ENCODE assay signal across 9 cellular contexts in genomic region chr15:92818658-92819311, GRCh38.
DNase-seq lines count a peak whose midpoint lies in the region; ATAC-seq, FAIRE-seq and TF ChIP-seq lines count a peak whose summit lies in the region.
"Had no signal": no experiment of that assay in that cellular context is flagged by ENCODE, and none has a peak within 500 bp of the region (broad histone marks: within the 10 kb centered on the region; RNA-seq: fewer than 3 reads in every experiment).

No MANE protein-coding gene starts in this region.

- H3K9me3 ChIP-seq in right atrium auricular region, result no peaks in the 10 kb centered on the region
- H3K9me3 ChIP-seq in esophagus muscularis mucosa, result no peaks in the 10 kb centered on the region

- no peaks in the 10 kb centered on the region for H3K27me3 Mint-ChIP-seq in activated B cell treated with CpG ODN at 0.5 μM for 24 hours

- ATAC-seq in Right ventricle myocardium inferior (no peak), activated B cell treated with CpG ODN at 0.5 μM for 24 hours (ENCODE audit: low read depth) (no peak), HG03432 (IDR thresholded peaks at IDR 0.05; ENCODE audit: unreplicated experiment) (no peak)

- CTCF ChIA-PET in activated B cell treated with CpG ODN at 0.5 μM for 24 hours (lab: Charles Lee), result interaction anchor here (1.6 kb wide), 1 partner anchor 64 kb away, joined by 6 read pairs; no protein-coding TSS in a partner anchor

- DNase-seq in right atrium auricular region (ENCODE audit: low spot score) (no peak), Right ventricle myocardium inferior (ENCODE audit: missing footprints) (no peak), activated B cell treated with CpG ODN at 0.5 μM for 24 hours (no peak), kidney tubule cell (ENCODE audit: low spot score) (peak; percentile 13), D721Med (ENCODE audit: insufficient read length, low spot score) (no peak), esophagus muscularis mucosa (ENCODE audit: extremely low spot score) (no peak)

- H3K4me3 ChIP-seq in right atrium auricular region (peak overlapping the region in 1 of 2 donors; percentile 45), urinary bladder (ENCODE audit: low read depth, low read length) (no peak overlapping the region), esophagus muscularis mucosa (no peak overlapping the region)

- H3K27ac ChIP-seq in right atrium auricular region (peak overlapping the region; percentile 78 to 92), urinary bladder (ENCODE audit: low read depth) (peak overlapping the region; percentile 15), esophagus muscularis mucosa (replicated peaks in 1 of 4) (peak overlapping the region in 2 of 4 donors; percentile 78 to 85)

- peak overlapping the region; percentile 35 for H3K27ac Mint-ChIP-seq in activated B cell treated with CpG ODN at 0.5 μM for 24 hours

- H3K36me3 ChIP-seq in right atrium auricular region, result no peaks in the 10 kb centered on the region
- no peaks in the 10 kb centered on the region for H3K36me3 ChIP-seq in urinary bladder (ENCODE audit: insufficient read depth)
- H3K36me3 ChIP-seq in esophagus muscularis mucosa, result no peaks in the 10 kb centered on the region

- TF ChIP-seq POLR2A in esophagus muscularis mucosa (IDR thresholded peaks at IDR 0.05; ENCODE audit: low read depth), result no peak

- intact Hi-C loops in Right ventricle myocardium inferior (cut with DNase I), result loop anchor here (2.0 kb wide), 1 partner anchor 64 kb away; no protein-coding TSS in a partner anchor
- intact Hi-C loops in activated B cell treated with CpG ODN at 0.5 μM for 24 hours (cut with micrococcal nuclease), result no loop called here
- intact Hi-C loops in esophagus muscularis mucosa (cut with DNase I), result no loop called here

- no peak for TF ChIP-seq EP300 in esophagus muscularis mucosa (IDR thresholded peaks at IDR 0.05)

- peaks cover 52% of the 10 kb centered on the region for H3K4me1 Mint-ChIP-seq in activated B cell treated with CpG ODN at 0.5 μM for 24 hours

- no peaks in the 10 kb centered on the region for H3K36me3 Mint-ChIP-seq in activated B cell treated with CpG ODN at 0.5 μM for 24 hours (ENCODE audit: low read depth)

- H3K27me3 ChIP-seq in right atrium auricular region (no peaks in the 10 kb centered on the region), esophagus muscularis mucosa (no peaks in the 10 kb centered on the region)

- H3K4me3 Mint-ChIP-seq in activated B cell treated with CpG ODN at 0.5 μM for 24 hours, result peak overlapping the region; percentile 90

- TF ChIP-seq CTCF in right atrium auricular region (IDR thresholded peaks at IDR 0.05), result no peak
- no peak for TF ChIP-seq CTCF in activated B cell treated with CpG ODN at 0.5 μM for 24 hours (IDR thresholded peaks at IDR 0.05)
- TF ChIP-seq CTCF in D721Med (IDR thresholded peaks at IDR 0.05; ENCODE audit: insufficient read depth, missing control alignments), result no peak
- TF ChIP-seq CTCF in esophagus muscularis mucosa (IDR thresholded peaks at IDR 0.05), result no peak

- FAIRE-seq in D721Med (lab: Jason Lieb, UNC), result no peak
- FAIRE-seq: TTC549 had no signal

- POLR2A ChIA-PET in activated B cell treated with CpG ODN at 0.5 μM for 24 hours (lab: Charles Lee), result interaction anchor here (1.0 to 7.6 kb wide), 5 partner anchors 9 to 83 kb away, joined by 3 to 90 read pairs (median 75); partner anchors contain the start of gene CHD2

- H3K4me1 ChIP-seq in right atrium auricular region (peaks cover 0 to 23% of the 10 kb centered on the region in 2 donors), urinary bladder (ENCODE audit: insufficient read depth) (no peaks in the 10 kb centered on the region), esophagus muscularis mucosa (peaks cover 13 to 29% (median 20%) of the 10 kb centered on the region in 4 donors)

- WGBS in urinary bladder, result 65% methylated on average over 16 of the region's 16 CpGs
- 73% methylated on average over 16 of the region's 16 CpGs for WGBS in esophagus muscularis mucosa

- H3K9me3 Mint-ChIP-seq in activated B cell treated with CpG ODN at 0.5 μM for 24 hours, result no peaks in the 10 kb centered on the region
